1 cellular context compared by ENCODE assay signal in genomic region chr5:79493596-79494343, GRCh38.
TF ChIP-seq lines count a peak whose summit lies in the region.

No MANE protein-coding gene starts in this region.

TF ChIP-seq in GM12878, 131 proteins besides CTCF, POLR2A, EP300 and RAD21:
- TF ChIP-seq, protein P1, sequence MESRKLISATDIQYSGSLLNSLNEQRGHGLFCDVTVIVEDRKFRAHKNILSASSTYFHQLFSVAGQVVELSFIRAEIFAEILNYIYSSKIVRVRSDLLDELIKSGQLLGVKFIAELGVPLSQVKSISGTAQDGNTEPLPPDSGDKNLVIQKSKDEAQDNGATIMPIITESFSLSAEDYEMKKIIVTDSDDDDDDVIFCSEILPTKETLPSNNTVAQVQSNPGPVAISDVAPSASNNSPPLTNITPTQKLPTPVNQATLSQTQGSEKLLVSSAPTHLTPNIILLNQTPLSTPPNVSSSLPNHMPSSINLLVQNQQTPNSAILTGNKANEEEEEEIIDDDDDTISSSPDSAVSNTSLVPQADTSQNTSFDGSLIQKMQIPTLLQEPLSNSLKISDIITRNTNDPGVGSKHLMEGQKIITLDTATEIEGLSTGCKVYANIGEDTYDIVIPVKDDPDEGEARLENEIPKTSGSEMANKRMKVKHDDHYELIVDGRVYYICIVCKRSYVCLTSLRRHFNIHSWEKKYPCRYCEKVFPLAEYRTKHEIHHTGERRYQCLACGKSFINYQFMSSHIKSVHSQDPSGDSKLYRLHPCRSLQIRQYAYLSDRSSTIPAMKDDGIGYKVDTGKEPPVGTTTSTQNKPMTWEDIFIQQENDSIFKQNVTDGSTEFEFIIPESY (IDR thresholded peaks at IDR 0.05) = no peak
- TF ChIP-seq STAT3 (IDR thresholded peaks at IDR 0.05; ENCODE audit: low read depth, low read length) = no peak
- no peak for TF ChIP-seq ETV6 (conservative IDR thresholded peaks at IDR 0.05 in 1 of 2, IDR thresholded peaks at IDR 0.05 in 1 of 2; ENCODE audit: borderline replicate concordance in 1 of 2, low read depth in 1 of 2)
- TF ChIP-seq ZSCAN29 (IDR thresholded peaks at IDR 0.05) = no peak
- TF ChIP-seq CBX5 (IDR thresholded peaks at IDR 0.05; ENCODE audit: low read depth) = no peak
- TF ChIP-seq, protein P2, sequence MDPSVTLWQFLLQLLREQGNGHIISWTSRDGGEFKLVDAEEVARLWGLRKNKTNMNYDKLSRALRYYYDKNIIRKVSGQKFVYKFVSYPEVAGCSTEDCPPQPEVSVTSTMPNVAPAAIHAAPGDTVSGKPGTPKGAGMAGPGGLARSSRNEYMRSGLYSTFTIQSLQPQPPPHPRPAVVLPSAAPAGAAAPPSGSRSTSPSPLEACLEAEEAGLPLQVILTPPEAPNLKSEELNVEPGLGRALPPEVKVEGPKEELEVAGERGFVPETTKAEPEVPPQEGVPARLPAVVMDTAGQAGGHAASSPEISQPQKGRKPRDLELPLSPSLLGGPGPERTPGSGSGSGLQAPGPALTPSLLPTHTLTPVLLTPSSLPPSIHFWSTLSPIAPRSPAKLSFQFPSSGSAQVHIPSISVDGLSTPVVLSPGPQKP (IDR thresholded peaks at IDR 0.05; ENCODE audit: low read depth, low read length) = no peak
- TF ChIP-seq RB1 (IDR thresholded peaks at IDR 0.05; ENCODE audit: borderline replicate concordance) = no peak
- no peak for TF ChIP-seq TCF12 (IDR thresholded peaks at IDR 0.05; ENCODE audit: low read depth, low read length)
- no peak for TF ChIP-seq NRF1 (conservative IDR thresholded peaks at IDR 0.05; ENCODE audit: low read depth, low read length)
- TF ChIP-seq SUPT20H (IDR thresholded peaks at IDR 0.05; ENCODE audit: borderline replicate concordance, control insufficient read depth, low read depth, low read length) = no peak
- TF ChIP-seq HDAC2 (IDR thresholded peaks at IDR 0.05) = no peak
